ENCODE assay signal across 8 cellular contexts in genomic region chr19:48445606-48446481, GRCh38. TPM values are rescaled to one million over a fixed set of nuclear protein-coding genes. Genes with fewer than 3 reads are reported as not detected.
DNase-seq lines count a peak whose midpoint lies in the region; ATAC-seq and TF ChIP-seq lines count a peak whose summit lies in the region.

GRWD1 (plus strand) TSS chr19:48445983; CDS start chr19:48446006, 23 bp downstream.

- POLR2A ChIA-PET in activated CD4-positive, alpha-beta T cell treated with anti-CD3 and anti-CD28 coated beads for 36 hours (lab: Charles Lee), result interaction anchor here (0.6 kb wide), 1 partner anchor 11 kb away, joined by 3 read pairs; no protein-coding TSS in a partner anchor

- peak; percentile 85 for ATAC-seq in HG03442 (IDR thresholded peaks at IDR 0.05; ENCODE audit: unreplicated experiment)
- peak; percentile 98 for ATAC-seq in activated CD4-positive, alpha-beta T cell treated with anti-CD3 and anti-CD28 coated beads for 36 hours

- DNase-seq in AG20443 (ENCODE audit: low spot score), result peak; percentile 94
- peak; percentile 98 to 99 for DNase-seq in NCI-H524 (lab: John Stamatoyannopoulos, UW)
- peak; percentile 97 for DNase-seq in activated CD4-positive, alpha-beta T cell treated with anti-CD3 and anti-CD28 coated beads for 36 hours
- peak; percentile 97 for DNase-seq in choroid plexus epithelial cell (ENCODE audit: low read depth)
- peak; percentile 96 for DNase-seq in kidney glomerular epithelial cell (lab: John Stamatoyannopoulos, UW)
- DNase-seq in stimulated activated CD4-positive, alpha-beta T cell treated with anti-CD3 and anti-CD28 coated beads, Interleukin-1b, Interleukin-23, amount 100 ng/mL, for 1 hour (ENCODE audit: low read depth in 2 of 2), result peak; percentile 79 to 82

- peak within 1 kb of the TSS; percentile 89 for H3K27ac Mint-ChIP-seq in activated CD4-positive, alpha-beta T cell treated with anti-CD3 and anti-CD28 coated beads for 36 hours

- peak within 1 kb of the TSS; percentile 86 for H3K4me3 Mint-ChIP-seq in activated CD4-positive, alpha-beta T cell treated with anti-CD3 and anti-CD28 coated beads for 36 hours

- CTCF ChIA-PET in activated CD4-positive, alpha-beta T cell treated with anti-CD3 and anti-CD28 coated beads for 36 hours (lab: Charles Lee), result interaction anchor here (0.6 to 1.9 kb wide), 7 partner anchors 9 to 206 kb away, joined by 3 to 5 read pairs (median 3); no protein-coding TSS in a partner anchor

- H3K4me1 Mint-ChIP-seq in activated CD4-positive, alpha-beta T cell treated with anti-CD3 and anti-CD28 coated beads for 36 hours, result peaks cover 37% of the 10 kb centered on the region

- H3K9me3 Mint-ChIP-seq in activated CD4-positive, alpha-beta T cell treated with anti-CD3 and anti-CD28 coated beads for 36 hours (ENCODE audit: low read depth), result no peaks in the 10 kb centered on the region

- TF ChIP-seq POLR2A in GM19099 (IDR thresholded peaks at IDR 0.05; ENCODE audit: extremely low read depth, insufficient read length, low read depth), result peak; percentile 86

- peaks cover 20% of the 10 kb centered on the region for H3K27me3 Mint-ChIP-seq in activated CD4-positive, alpha-beta T cell treated with anti-CD3 and anti-CD28 coated beads for 36 hours

- TF ChIP-seq CTCF in choroid plexus epithelial cell (conservative IDR thresholded peaks at IDR 0.05; ENCODE audit: low read depth, low read length), result peak; percentile 37

- peaks cover 39% of the 10 kb centered on the region for H3K36me3 Mint-ChIP-seq in activated CD4-positive, alpha-beta T cell treated with anti-CD3 and anti-CD28 coated beads for 36 hours (ENCODE audit: low read depth)

- intact Hi-C loops in activated CD4-positive, alpha-beta T cell treated with anti-CD3 and anti-CD28 coated beads for 36 hours (cut with DNase I, micrococcal nuclease), result loop anchor here (1.0 to 5.0 kb wide), 17 partner anchors 22 to 276 kb away; partner anchors contain the start of genes SYNGR4 (in 2 of the 2), CYTH2 (in 1 of the 2), KDELR1 (in 1 of the 2) and LIG1 (in 1 of the 2)

- H3K4me3 ChIP-seq in choroid plexus epithelial cell (ENCODE audit: low read depth, low read length), result peak within 1 kb of the TSS; percentile 99

RNA-seq across cellular contexts. Expression of gene GRWD1, which starts in this region (rescaled TPM):
- 10 to 100 TPM; 43.4 to 51.3 TPM for total RNA-seq in activated CD4-positive, alpha-beta T cell treated with anti-CD3 and anti-CD28 coated beads for 36 hours

Comparison
In these comparisons a context has a peak if more than half of its experiments do, and no peak if none do; other contexts are left out.
1. Peak in every context shown above with its lines: DNase-seq, ATAC-seq and H3K4me3 ChIP-seq.